In genomic region chr1:99820546-99820945, GRCh38 we compare ENCODE assay signal across 1 cellular context.
A peak's percentile ranks its signal among the peaks of the same experiment; 100 is the strongest.
TF ChIP-seq lines count a peak whose summit lies in the region.

No MANE protein-coding gene starts in this region.

TF ChIP-seq in GM12878, 131 proteins besides CTCF, POLR2A, EP300 and RAD21 (continued from another document):
- TF ChIP-seq PBX3 (IDR thresholded peaks at IDR 0.05; ENCODE audit: insufficient replicate concordance, low read depth, low read length) = peak; percentile 46
